ENCODE assay signal across 9 cellular contexts in the genomic region with DNA sequence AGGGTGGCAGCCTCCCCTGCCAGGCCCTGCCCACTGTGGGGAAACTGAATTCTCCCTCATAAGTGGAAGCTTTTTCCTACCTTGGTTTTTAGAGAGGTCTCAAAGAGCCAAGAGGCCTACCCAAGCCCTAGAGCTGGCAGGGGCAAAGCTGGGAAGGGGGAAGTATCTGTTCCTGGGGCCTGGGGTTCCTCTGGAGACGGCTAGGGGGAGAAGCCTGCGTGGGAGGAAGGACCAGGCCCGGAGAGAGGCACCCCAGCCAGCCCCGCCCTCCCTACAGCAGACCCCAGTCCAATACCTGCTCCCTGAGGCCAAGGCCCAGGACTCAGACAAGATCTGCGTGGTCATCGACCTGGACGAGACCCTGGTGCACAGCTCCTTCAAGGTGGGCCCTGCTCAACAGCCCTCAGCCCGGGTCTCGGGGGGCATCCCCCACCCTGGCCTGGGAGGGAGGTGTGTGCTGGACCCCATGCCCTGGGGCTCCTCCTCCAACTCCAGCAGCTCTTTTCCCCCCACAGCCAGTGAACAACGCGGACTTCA. TPM values are rescaled to one million over a fixed set of nuclear protein-coding genes. Genes with fewer than 3 reads are reported as not detected.
DNase-seq lines count a peak whose midpoint lies in the region; ATAC-seq and TF ChIP-seq lines count a peak whose summit lies in the region.
"Had no signal": no experiment of that assay in that cellular context is flagged by ENCODE, and none has a peak within 500 bp of the region (broad histone marks: within the 10 kb centered on the region; RNA-seq: fewer than 3 reads in every experiment).

No MANE protein-coding gene starts in this region.

- H3K4me3 ChIP-seq in AG04449 (ENCODE audit: low read depth, low read length) (peak overlapping the region; percentile 78), Loucy (ENCODE audit: low read length, poor library complexity, severe bottlenecking) (peak overlapping the region; percentile 84), colonic mucosa (peak overlapping the region; percentile 97)

- POLR2A ChIA-PET in AG04449 (lab: Yijun Ruan, JAX), result no interaction called here

- H3K27ac ChIP-seq in colonic mucosa, result peak overlapping the region; percentile 100
- H3K27ac ChIP-seq: SJSA1 had no signal

- peak overlapping the region; percentile 95 for H3K9ac ChIP-seq in Loucy (ENCODE audit: low read depth, low read length, poor library complexity, severe bottlenecking)
- H3K9ac ChIP-seq in colonic mucosa (ENCODE audit: low read depth in 2 of 2, low read length in 2 of 2), result peak overlapping the region; percentile 37 to 84

- CTCF ChIA-PET in AG04449 (lab: Yijun Ruan, JAX), result interaction anchor here (0.9 to 1.5 kb wide), 6 partner anchors 9 to 450 kb away, joined by 3 to 6 read pairs (median 4); no protein-coding TSS in a partner anchor

- H3K4me3 Mint-ChIP-seq in natural killer cell treated with Interleukin-12 subunit alpha and Interleukin-12 subunit beta and Interleukin-15 and Interleukin-18, amount 100 ng/mL, for 72 hours, result peak overlapping the region; percentile 96

- peaks cover 41 to 48% of the 10 kb centered on the region in 2 donors for H3K4me1 Mint-ChIP-seq in natural killer cell treated with Interleukin-12 subunit alpha and Interleukin-12 subunit beta and Interleukin-15 and Interleukin-18, amount 100 ng/mL, for 72 hours (ENCODE audit: low read depth in 2 of 2)

- H3K27me3 ChIP-seq in Loucy (ENCODE audit: insufficient read depth, low read length, poor library complexity, severe bottlenecking), result no peaks in the 10 kb centered on the region
- H3K27me3 ChIP-seq in colonic mucosa, result no peaks in the 10 kb centered on the region
- H3K27me3 ChIP-seq: SJSA1 had no signal

- no peaks in the 10 kb centered on the region for H3K9me3 Mint-ChIP-seq in natural killer cell treated with Interleukin-12 subunit alpha and Interleukin-12 subunit beta and Interleukin-15 and Interleukin-18, amount 100 ng/mL, for 72 hours

- no peaks in the 10 kb centered on the region for H3K36me3 Mint-ChIP-seq in natural killer cell treated with Interleukin-12 subunit alpha and Interleukin-12 subunit beta and Interleukin-15 and Interleukin-18, amount 100 ng/mL, for 72 hours

- intact Hi-C loops in colonic mucosa (cut with DNase I), result loop anchor here (10.0 kb wide), 1 partner anchor 243 kb away; no protein-coding TSS in a partner anchor

- TF ChIP-seq CTCF in AG04449 (IDR thresholded peaks at IDR 0.05; ENCODE audit: insufficient read depth, low read length, missing control alignments) (no peak), Loucy (conservative IDR thresholded peaks at IDR 0.05; ENCODE audit: low read length) (no peak), colonic mucosa (IDR thresholded peaks at IDR 0.05) (no peak)

- H3K4me1 ChIP-seq in Loucy (ENCODE audit: insufficient read depth, low read length, poor library complexity, severe bottlenecking), result peaks cover 46% of the 10 kb centered on the region
- H3K4me1 ChIP-seq in colonic mucosa, result peaks cover 17% of the 10 kb centered on the region

- H3K9me2 ChIP-seq in Loucy (replicated peaks; ENCODE audit: low read depth, low read length), result no peaks in the 10 kb centered on the region

- 0 out of 2 replicates have a peak, but pooled peaks cover 2% of the 10 kb centered on the region for H3F3A ChIP-seq in Loucy (ENCODE audit: low read depth)

- H3K27me3 Mint-ChIP-seq in natural killer cell treated with Interleukin-12 subunit alpha and Interleukin-12 subunit beta and Interleukin-15 and Interleukin-18, amount 100 ng/mL, for 72 hours, result no peaks in the 10 kb centered on the region

- H3K27ac Mint-ChIP-seq in natural killer cell treated with Interleukin-12 subunit alpha and Interleukin-12 subunit beta and Interleukin-15 and Interleukin-18, amount 100 ng/mL, for 72 hours, result peak overlapping the region; percentile 18 to 41

- H4K20me1 ChIP-seq in Loucy (ENCODE audit: insufficient read depth, low read length, poor library complexity, severe bottlenecking), result peaks cover 26% of the 10 kb centered on the region

- H3K36me3 ChIP-seq in Loucy (ENCODE audit: insufficient read depth, low read length) (peaks cover 22% of the 10 kb centered on the region; the same call in 1 of the 2 replicates), colonic mucosa (peaks cover 4% of the 10 kb centered on the region)

- H3K4me2 ChIP-seq in Loucy (ENCODE audit: low read depth, low read length, poor library complexity, severe bottlenecking), result peak overlapping the region; percentile 85

- no peaks in the 10 kb centered on the region for H3K9me3 ChIP-seq in Loucy (ENCODE audit: insufficient read depth, low read depth, low read length)
- no peaks in the 10 kb centered on the region for H3K9me3 ChIP-seq in colonic mucosa
- H3K9me3 ChIP-seq: SJSA1 had no signal

- H2AFZ ChIP-seq in Loucy (ENCODE audit: low read length), result no peak overlapping the region

- H3K79me2 ChIP-seq in Loucy (ENCODE audit: insufficient read depth, low read length), result peaks cover 67% of the 10 kb centered on the region

- ATAC-seq in natural killer cell treated with Interleukin-12 subunit alpha and Interleukin-12 subunit beta and Interleukin-15 and Interleukin-18, amount 100 ng/mL, for 72 hours, result no peak
- no peak for ATAC-seq in HG03460 (IDR thresholded peaks at IDR 0.05; ENCODE audit: unreplicated experiment)

- DNase-seq in AG04449 (ENCODE audit: low read depth, low spot score) (no peak), colonic mucosa (no peak), T-helper 9 cell (no peak), cerebellum (ENCODE audit: low spot score) (no peak)
- no peak for DNase-seq in natural killer cell treated with Interleukin-12 subunit alpha and Interleukin-12 subunit beta and Interleukin-15 and Interleukin-18, amount 100 ng/mL, for 72 hours (ENCODE audit: low spot score)
- no peak for DNase-seq in activated CD4-positive, alpha-beta T cell treated with anti-CD3 and anti-CD28 coated beads, Interleukin-2, amount 50 U/mL, for 48 hours

RNA-seq across cellular contexts. Expression of a gene that starts 2.2 kb away (rescaled TPM):
- total RNA-seq in colonic mucosa (100 to 1,000 TPM; 137 to 150 TPM), cerebellum (19.3 TPM)
- 100 to 1,000 TPM in 1 of 2 donors, 10 to 100 TPM in 1; 92.5 to 106 TPM for total RNA-seq in natural killer cell treated with Interleukin-12 subunit alpha and Interleukin-12 subunit beta and Interleukin-15 and Interleukin-18, amount 100 ng/mL, for 72 hours

RNA-seq across cellular contexts. Expression of a gene that starts 17.0 kb away (rescaled TPM):
- 100 to 1,000 TPM; 545 to 634 TPM for total RNA-seq in colonic mucosa
- under 1 TPM in 1 of 2 donors, not detected in 1; 0.10 TPM for total RNA-seq in natural killer cell treated with Interleukin-12 subunit alpha and Interleukin-12 subunit beta and Interleukin-15 and Interleukin-18, amount 100 ng/mL, for 72 hours
- total RNA-seq in cerebellum, result 0.73 TPM
- total RNA-seq: SJSA1 had no signal

RNA-seq across cellular contexts. Expression of a gene that starts 19.8 kb away (rescaled TPM):
- total RNA-seq in colonic mucosa, result 1 to 10 TPM; 1.1 to 1.8 TPM
- under 1 TPM in 1 of 2 donors, not detected in 1; 0.11 TPM for total RNA-seq in natural killer cell treated with Interleukin-12 subunit alpha and Interleukin-12 subunit beta and Interleukin-15 and Interleukin-18, amount 100 ng/mL, for 72 hours
- total RNA-seq in cerebellum, result 1.5 TPM

RNA-seq across cellular contexts. Expression of a gene that starts 45.2 kb away (rescaled TPM):
- total RNA-seq in colonic mucosa (not detected), cerebellum (1.2 TPM)
- total RNA-seq in natural killer cell treated with Interleukin-12 subunit alpha and Interleukin-12 subunit beta and Interleukin-15 and Interleukin-18, amount 100 ng/mL, for 72 hours, result not detected
- total RNA-seq: SJSA1 had no signal

Comparison
In these comparisons a context has a peak if more than half of its experiments do, and no peak if none do; other contexts are left out.
1. RNA of a gene that starts 17.0 kb away (total RNA-seq): 545 to 634 TPM in colonic mucosa; 0.73 TPM in cerebellum (single experiment) and 0.10 TPM in natural killer cell treated with Interleukin-12 subunit alpha and Interleukin-12 subunit beta and Interleukin-15 and Interleukin-18, amount 100 ng/mL, for 72 hours; every median in the first group is over 100 times any median in the second.
2. Peak in every context shown above with its lines, with median percentiles within 50 percentile points of each other: H3K4me3 ChIP-seq.